Comparison of ENCODE assay signal across 9 cellular contexts in the genomic region with DNA sequence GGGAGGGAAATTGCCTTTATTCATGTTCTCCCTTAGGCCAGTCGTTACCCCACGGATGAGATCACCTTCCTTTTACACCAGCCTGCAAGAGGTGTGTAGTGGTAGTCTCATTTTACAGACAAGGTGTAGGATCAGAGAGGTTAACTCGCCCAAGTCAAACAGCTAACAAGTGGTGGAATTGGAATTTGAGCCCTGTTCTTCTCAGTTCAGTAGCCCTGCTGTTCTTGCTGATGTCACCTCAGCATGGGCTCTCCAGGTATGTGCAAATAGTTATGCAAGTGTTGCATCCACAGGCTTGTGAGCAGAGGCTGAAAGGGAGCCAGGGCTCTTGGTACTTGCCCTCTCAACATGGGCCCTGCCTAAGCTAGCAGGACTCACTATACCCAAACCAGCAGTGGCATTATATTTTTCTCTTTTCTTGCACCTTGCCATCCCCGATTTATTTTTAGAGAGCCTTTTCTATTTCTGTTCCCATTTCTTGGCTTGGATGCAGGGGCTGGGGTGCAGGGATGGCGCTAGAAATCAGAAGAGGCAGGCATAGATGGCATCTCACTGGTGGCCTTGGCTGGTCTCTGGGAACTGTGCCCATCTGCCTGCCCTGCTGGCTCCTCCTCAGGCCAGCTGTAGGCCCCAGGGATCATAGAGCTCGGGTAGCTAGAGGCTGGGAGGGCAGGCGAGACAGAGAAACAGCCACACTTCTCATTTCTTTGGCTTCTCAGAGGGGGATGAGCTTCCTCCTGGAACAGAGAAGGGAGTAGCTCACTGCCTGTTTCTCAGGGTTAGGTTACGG. TPM values are rescaled to one million over a fixed set of nuclear protein-coding genes. Genes with fewer than 3 reads are reported as not detected.
A peak's percentile ranks its signal among the peaks of the same experiment; 100 is the strongest.
DNase-seq lines count a peak whose midpoint lies in the region; ATAC-seq, FAIRE-seq and TF ChIP-seq lines count a peak whose summit lies in the region.
"Had no signal": no experiment of that assay in that cellular context is flagged by ENCODE, and none has a peak within 500 bp of the region (broad histone marks: within the 10 kb centered on the region; RNA-seq: fewer than 3 reads in every experiment).

No MANE protein-coding gene starts in this region.

- H3K27me3 ChIP-seq in left lung (no peaks in the 10 kb centered on the region), transverse colon (no peaks in the 10 kb centered on the region)
- H3K27me3 ChIP-seq: spleen had no signal

- peaks cover 7% of the 10 kb centered on the region for H3K36me3 Mint-ChIP-seq in chondrocyte (ENCODE audit: low read depth)

- H3K9me3 Mint-ChIP-seq in chondrocyte (ENCODE audit: low read depth), result no peaks in the 10 kb centered on the region

- no peak overlapping the region for H3K4me3 Mint-ChIP-seq in chondrocyte (ENCODE audit: unreplicated experiment)

- peak overlapping the region; percentile 11 to 16 for H3K27ac ChIP-seq in left lung
- H3K27ac ChIP-seq in transverse colon, result peak overlapping the region in 3 of 4 donors; percentile 19 to 35 (median 31)

- H3K4me1 ChIP-seq in left lung, result peaks cover 0 to 30% of the 10 kb centered on the region in 2 donors
- H3K4me1 ChIP-seq in transverse colon, result peaks cover 3 to 27% (median 7%) of the 10 kb centered on the region in 4 donors

- H3K27me3 Mint-ChIP-seq in chondrocyte (ENCODE audit: low read depth), result no peaks in the 10 kb centered on the region

- H3K36me3 ChIP-seq in left lung, result peaks cover 0 to 31% of the 10 kb centered on the region in 2 donors
- H3K36me3 ChIP-seq in transverse colon, result no peaks in the 10 kb centered on the region

- 72 to 73% methylated on average over 3 to 8 of the region's 8 CpGs for WGBS in transverse colon (ENCODE audit: low coverage in 1 of 2), 2 donors

- peak; percentile 36 for DNase-seq in activated effector memory CD4-positive, alpha-beta T cell treated with anti-CD3 and anti-CD28 coated beads, Interleukin-2, amount 50 U/mL, for 16 hours
- no peak for DNase-seq in activated effector memory CD4-positive, alpha-beta T cell treated with Interleukin-2 at 50 U/mL for 16 hours
- DNase-seq in chondrocyte (ENCODE audit: low spot score) (no peak), left lung (peak in 1 of 2 donors; percentile 68), transverse colon (no peak), GM12891 (ENCODE audit: insufficient read length, low spot score) (no peak)
- DNase-seq in stimulated activated CD4-positive, alpha-beta T cell treated with anti-CD3 and anti-CD28 coated beads, Interleukin-15, amount 100 ng/mL, for 24 hours, result no peak
- no peak for DNase-seq in NK-92 treated with Interleukin-12 subunit alpha and Interleukin-12 subunit beta, amount 100 ng/mL, for 24 hours (lab: John Stamatoyannopoulos, UW)
- DNase-seq: spleen had no signal

- ATAC-seq in left lung, result peak; percentile 91

- TF ChIP-seq CTCF in chondrocyte (IDR thresholded peaks at IDR 0.05), result no peak
- TF ChIP-seq CTCF in left lung (IDR thresholded peaks at IDR 0.05), result no peak
- no peak for TF ChIP-seq CTCF in transverse colon (IDR thresholded peaks at IDR 0.05)

- H3K4me3 ChIP-seq in left lung, result no peak overlapping the region
- no peak overlapping the region for H3K4me3 ChIP-seq in transverse colon
- H3K4me3 ChIP-seq: spleen had no signal

- no peak for TF ChIP-seq EP300 in transverse colon (IDR thresholded peaks at IDR 0.05; ENCODE audit: low read depth)

- no peak for FAIRE-seq in GM12891 (lab: Jason Lieb, UNC)

- intact Hi-C loops in left lung (cut with DNase I) (no loop called here), transverse colon (cut with DNase I; ENCODE audit: low total_unique reads) (no loop called here)

- TF ChIP-seq POLR2A in transverse colon (IDR thresholded peaks at IDR 0.05) (no peak), GM12891 (IDR thresholded peaks at IDR 0.05; ENCODE audit: low read depth, low read length) (no peak)

- H3K4me1 Mint-ChIP-seq in chondrocyte (ENCODE audit: low read depth), result peaks cover 66% of the 10 kb centered on the region

- H3K27ac Mint-ChIP-seq in chondrocyte (ENCODE audit: unreplicated experiment), result peak overlapping the region; percentile 82

- H3K9me3 ChIP-seq in left lung, result no peaks in the 10 kb centered on the region
- H3K9me3 ChIP-seq in transverse colon, result no peaks in the 10 kb centered on the region
- H3K9me3 ChIP-seq: spleen had no signal

- in situ Hi-C loops in transverse colon (cut with MboI; ENCODE audit: low pct_ligation_motif_present in 1 of 4, low pct_unique_long_range_greater_than_20kb in 1 of 4, low sequenced_read_pairs in 3 of 4), result no loop called here

TF ChIP-seq in GM12891, 5 proteins besides CTCF, POLR2A, EP300 and RAD21:
- TF ChIP-seq POLR2AphosphoS5 (IDR thresholded peaks at IDR 0.05; ENCODE audit: low read depth, low read length) (no peak), TAF1 (IDR thresholded peaks at IDR 0.05; ENCODE audit: low read depth, low read length) (no peak), PAX5 (IDR thresholded peaks at IDR 0.05; ENCODE audit: insufficient read depth, low read length, severe bottlenecking) (no peak), POU2F2 (IDR thresholded peaks at IDR 0.05; ENCODE audit: low read depth, low read length) (no peak)
TF ChIP-seq in GM12891: peak in this region for 0.

RNA-seq across cellular contexts. Expression of gene PPARD, which starts 18.2 kb away (rescaled TPM):
- total RNA-seq in chondrocyte, result 25.9 to 28.3 TPM (median 27.0 TPM) in 3 replicates
- total RNA-seq in left lung, result 10 to 100 TPM; 23.5 to 28.4 TPM
- total RNA-seq in transverse colon, result 100 to 1,000 TPM in 1 of 4 donors, 10 to 100 TPM in 3; 19.8 to 110 (median 29.3) TPM
- polyA plus RNA-seq in GM12891 (2012; ENCODE audit: low read depth, missing spikeins), result 7.4 TPM
